ENCODE assay signal across 28 cellular contexts in genomic region chr12:90311561-90311960, GRCh38.
DNase-seq lines count a peak whose midpoint lies in the region; ATAC-seq, FAIRE-seq and TF ChIP-seq lines count a peak whose summit lies in the region.
"Had no signal": no experiment of that assay in that cellular context is flagged by ENCODE, and none has a peak within 500 bp of the region (broad histone marks: within the 10 kb centered on the region; RNA-seq: fewer than 3 reads in every experiment).

No MANE protein-coding gene starts in this region.

- ATAC-seq in HG03565 (IDR thresholded peaks at IDR 0.05; ENCODE audit: unreplicated experiment) = no peak
- ATAC-seq: A549; CD8-positive, alpha-beta T cell; GM12878 had no signal

- H3K4me1 ChIP-seq in neuronal stem cell (ENCODE audit: control insufficient read depth in 2 of 2, insufficient read depth in 1 of 2, low read depth in 1 of 2, low read length in 2 of 2) = no peaks in the 10 kb centered on the region
- H3K4me1 ChIP-seq in effector memory CD4-positive, alpha-beta T cell (ENCODE audit: control insufficient read depth, insufficient read depth, low read length, poor library complexity, severe bottlenecking) = no peaks in the 10 kb centered on the region
- no peaks in the 10 kb centered on the region for H3K4me1 ChIP-seq in osteoblast (ENCODE audit: insufficient read depth, low read length)
- H3K4me1 ChIP-seq: A549; BLaER1 treated with 17β-estradiol and CSF1 and Interleukin-3, amounts not matched to agents 10 nM and 100 nM; Caco-2 had no signal

- H3K36me3 ChIP-seq in neuronal stem cell (replicated peaks in 1 of 2; ENCODE audit: control insufficient read depth in 2 of 2, insufficient read depth in 2 of 2, low read length in 2 of 2) (no peaks in the 10 kb centered on the region), osteoblast (ENCODE audit: insufficient read depth, low read length) (no peaks in the 10 kb centered on the region)
- H3K36me3 ChIP-seq in effector memory CD4-positive, alpha-beta T cell (ENCODE audit: control insufficient read depth, insufficient read depth, low read length) = no peaks in the 10 kb centered on the region
- H3K36me3 ChIP-seq: BLaER1 treated with 17β-estradiol and CSF1 and Interleukin-3, amounts not matched to agents 10 nM and 100 nM had no signal

- no peak overlapping the region for H4K8ac ChIP-seq in neuronal stem cell (ENCODE audit: low read depth, low read length)

- H2BK15ac ChIP-seq in neuronal stem cell (ENCODE audit: low read length) = no peak overlapping the region

- FAIRE-seq in urothelium cell line (lab: Jason Lieb, UNC) = no peak
- FAIRE-seq: A549, GM12878, GM12892, GM18507 had no signal

- H3K9me3 ChIP-seq in neuronal stem cell (replicated peaks in 1 of 2; ENCODE audit: control insufficient read depth in 2 of 2, insufficient read depth in 1 of 2, low read depth in 1 of 2, low read length in 2 of 2) (no peaks in the 10 kb centered on the region), osteoblast (ENCODE audit: low read depth, low read length) (no peaks in the 10 kb centered on the region)
- no peaks in the 10 kb centered on the region for H3K9me3 ChIP-seq in effector memory CD4-positive, alpha-beta T cell (ENCODE audit: control insufficient read depth, low read length)
- H3K9me3 ChIP-seq: A549; BLaER1 treated with 17β-estradiol and CSF1 and Interleukin-3, amounts not matched to agents 10 nM and 100 nM; Caco-2 had no signal

- no CpG with 5 or more reads among the region's 4 CpGs for WGBS in neuronal stem cell (ENCODE audit: extremely low coverage in 2 of 2, insufficient read length in 2 of 2, insufficient replicate concordance in 1 of 2), 2 donors

- no peak overlapping the region for H3K4ac ChIP-seq in neuronal stem cell (ENCODE audit: low read length)

- H3K27ac Mint-ChIP-seq in glutamatergic neuron (ENCODE audit: unreplicated experiment) = peak overlapping the region; percentile 91
- H3K27ac Mint-ChIP-seq: B cell; CD4-positive, alpha-beta T cell; CD8-positive, alpha-beta T cell had no signal

- no peak overlapping the region for H3K14ac ChIP-seq in neuronal stem cell (ENCODE audit: low read length)

- H3K27me3 Mint-ChIP-seq in glutamatergic neuron (ENCODE audit: unreplicated experiment) = peaks cover 6% of the 10 kb centered on the region

- H3K9me3 Mint-ChIP-seq in glutamatergic neuron (ENCODE audit: unreplicated experiment) = no peaks in the 10 kb centered on the region
- H3K9me3 Mint-ChIP-seq: CD4-positive, alpha-beta T cell; CD8-positive, alpha-beta T cell had no signal

- H3K79me1 ChIP-seq in neuronal stem cell (ENCODE audit: low read depth, low read length) = no peaks in the 10 kb centered on the region

- no peak overlapping the region for H3K18ac ChIP-seq in neuronal stem cell (ENCODE audit: low read length)

- no peak overlapping the region for H2BK5ac ChIP-seq in neuronal stem cell (ENCODE audit: low read length)

- peak overlapping the region; percentile 0 for H2AFZ ChIP-seq in neuronal stem cell (ENCODE audit: low read length)
- H2AFZ ChIP-seq in osteoblast (ENCODE audit: low read length) = no peak overlapping the region

- H3K4me2 ChIP-seq in neuronal stem cell (ENCODE audit: insufficient read depth, low read length, poor library complexity, severe bottlenecking) (no peak overlapping the region), osteoblast (ENCODE audit: insufficient read depth, low read length) (no peak overlapping the region)
- H3K4me2 ChIP-seq: A549; BLaER1 treated with 17β-estradiol and CSF1 and Interleukin-3, amounts not matched to agents 10 nM and 100 nM had no signal

- no peak overlapping the region for H3K9ac ChIP-seq in neuronal stem cell (ENCODE audit: low read depth, low read length, poor library complexity)
- H3K9ac ChIP-seq: BLaER1 treated with 17β-estradiol and CSF1 and Interleukin-3, amounts not matched to agents 10 nM and 100 nM had no signal

- H3K4me3 ChIP-seq in neuronal stem cell (ENCODE audit: low read length in 2 of 2) (no peak overlapping the region), osteoblast (ENCODE audit: insufficient read depth, low read length) (no peak overlapping the region)
- no peak overlapping the region for H3K4me3 ChIP-seq in effector memory CD4-positive, alpha-beta T cell (ENCODE audit: insufficient read depth, low read depth, low read length, poor library complexity, severe bottlenecking)
- H3K4me3 ChIP-seq: A549; BLaER1 treated with 17β-estradiol and CSF1 and Interleukin-3, amounts not matched to agents 10 nM and 100 nM; GM12878 had no signal

- no peak overlapping the region for H3K4me3 Mint-ChIP-seq in glutamatergic neuron (ENCODE audit: unreplicated experiment)
- H3K4me3 Mint-ChIP-seq: B cell; CD4-positive, alpha-beta T cell; CD8-positive, alpha-beta T cell had no signal

- H3K36me3 Mint-ChIP-seq in glutamatergic neuron (ENCODE audit: unreplicated experiment) = no peaks in the 10 kb centered on the region
- H3K36me3 Mint-ChIP-seq: CD8-positive, alpha-beta T cell had no signal

- no peak overlapping the region for H4K91ac ChIP-seq in neuronal stem cell (ENCODE audit: low read depth, low read length, poor library complexity)

- H3K4me1 Mint-ChIP-seq in glutamatergic neuron (ENCODE audit: low read depth, unreplicated experiment) = peaks cover 6% of the 10 kb centered on the region
- H3K4me1 Mint-ChIP-seq: B cell had no signal

- no peak overlapping the region for H3K23ac ChIP-seq in neuronal stem cell (ENCODE audit: low read depth, low read length, poor library complexity)

- no peak overlapping the region for H2BK12ac ChIP-seq in neuronal stem cell (ENCODE audit: low read length)

- H3K79me2 ChIP-seq in osteoblast (ENCODE audit: insufficient read depth, low read length) = no peaks in the 10 kb centered on the region

- no peaks in the 10 kb centered on the region for H4K20me1 ChIP-seq in osteoblast (ENCODE audit: insufficient read depth, low read length)
- H4K20me1 ChIP-seq: BLaER1 treated with 17β-estradiol and CSF1 and Interleukin-3, amounts not matched to agents 10 nM and 100 nM had no signal

- H3K27ac ChIP-seq in neuronal stem cell (replicated peaks; ENCODE audit: low read length) (no peak overlapping the region), osteoblast (ENCODE audit: low read depth, low read length) (no peak overlapping the region)
- no peak overlapping the region for H3K27ac ChIP-seq in effector memory CD4-positive, alpha-beta T cell (ENCODE audit: insufficient read depth, low read length, poor library complexity, severe bottlenecking)
- H3K27ac ChIP-seq: 22Rv1; A549; BLaER1 treated with 17β-estradiol and CSF1 and Interleukin-3, amounts not matched to agents 10 nM and 100 nM; C4-2B had no signal

- H3K27me3 ChIP-seq in neuronal stem cell (ENCODE audit: control insufficient read depth in 3 of 3, insufficient read depth in 3 of 3, low read depth in 1 of 3, low read length in 3 of 3) (no peaks in the 10 kb centered on the region), osteoblast (ENCODE audit: insufficient read depth, low read length) (no peaks in the 10 kb centered on the region)
- no peaks in the 10 kb centered on the region for H3K27me3 ChIP-seq in effector memory CD4-positive, alpha-beta T cell (replicated peaks; ENCODE audit: control insufficient read depth, insufficient read depth, low read length, poor library complexity, severe bottlenecking)
- H3K27me3 ChIP-seq: BLaER1 treated with 17β-estradiol and CSF1 and Interleukin-3, amounts not matched to agents 10 nM and 100 nM had no signal

- TF ChIP-seq CTCF in glutamatergic neuron (IDR thresholded peaks at IDR 0.05; ENCODE audit: partially characterized antibody, unreplicated experiment) = no peak
- TF ChIP-seq CTCF in osteoblast (IDR thresholded peaks at IDR 0.05; ENCODE audit: extremely low read depth, low read depth, low read length) = no peak

- DNase-seq in D341Med (ENCODE audit: low spot score) (peak; percentile 17), glutamatergic neuron (no peak), neuronal stem cell (ENCODE audit: low spot score) (no peak), retina (peak; percentile 15), osteoblast (ENCODE audit: insufficient read length, low spot score, missing footprints) (no peak), urothelium cell line (ENCODE audit: low spot score) (no peak)
- DNase-seq in effector memory CD4-positive, alpha-beta T cell = no peak
- DNase-seq: AML-193; Caco-2; Calu3; CD4-positive, alpha-beta T cell; CD8-positive, alpha-beta T cell; DMS 273 treated with DMSO at 0.1 percent for 48 hours; DMS153; DMS53; DMS79; DND-41; EL; GDM1 had no signal

- H2AK5ac ChIP-seq in neuronal stem cell (ENCODE audit: low read depth, low read length) = no peak overlapping the region

- H2BK120ac ChIP-seq in neuronal stem cell (ENCODE audit: low read depth, low read length) = no peak overlapping the region

Comparison
In these comparisons a context has a peak if more than half of its experiments do, and no peak if none do; other contexts are left out.
1. DNase-seq: peak in D341Med (single experiment) and retina (single experiment); none in glutamatergic neuron (single experiment), neuronal stem cell (single experiment), effector memory CD4-positive, alpha-beta T cell (0 of 3), osteoblast (single experiment) and urothelium cell line (single experiment).